In the genomic region with DNA sequence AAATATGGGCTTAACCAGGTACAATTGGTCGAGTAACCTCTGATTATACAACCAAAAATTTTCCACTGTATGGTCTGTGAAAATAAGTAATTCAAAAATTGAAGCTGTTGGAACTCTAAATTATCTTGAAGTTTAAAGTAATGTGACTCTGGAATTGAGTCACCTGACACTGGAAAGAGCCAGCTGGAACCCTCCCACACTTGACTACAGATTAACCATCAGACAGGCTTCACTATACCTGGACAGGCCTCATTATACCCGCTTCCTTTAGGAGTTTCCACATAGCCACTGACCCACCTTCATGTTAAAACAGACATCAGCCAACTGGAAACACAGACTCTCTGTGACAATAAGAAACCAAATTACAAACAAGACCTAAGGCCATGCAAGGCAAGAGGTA, we compare ENCODE assay signal across 11 cellular contexts. TPM values are rescaled to one million over a fixed set of nuclear protein-coding genes. Genes with fewer than 3 reads are reported as not detected.
DNase-seq lines count a peak whose midpoint lies in the region; ATAC-seq and TF ChIP-seq lines count a peak whose summit lies in the region.
"Had no signal": no experiment of that assay in that cellular context is flagged by ENCODE, and none has a peak within 500 bp of the region (broad histone marks: within the 10 kb centered on the region; RNA-seq: fewer than 3 reads in every experiment).

No MANE protein-coding gene starts in this region.

- H3K4me1 ChIP-seq in heart right ventricle: peaks cover 0 to 20% (median 8%) of the 10 kb centered on the region in 9 donors
- peaks cover 6% of the 10 kb centered on the region for H3K4me1 ChIP-seq in mammary epithelial cell (ENCODE audit: insufficient read depth, low read length)
- peaks cover 6% of the 10 kb centered on the region for H3K4me1 ChIP-seq in mesodermal cell (ENCODE audit: control insufficient read depth, insufficient read depth, low read length, poor library complexity, severe bottlenecking)
- peaks cover 12 to 16% of the 10 kb centered on the region in 2 donors for H3K4me1 ChIP-seq in thyroid gland

- dilution Hi-C loops in mammary epithelial cell (cut with HindIII; ENCODE audit: low sequenced_read_pairs): no loop called here

- no peak for ATAC-seq in heart right ventricle
- ATAC-seq in left ventricle myocardium superior: no peak

- BruUV-seq in mammary epithelial cell (replicated peaks; lab: Mats Ljungman, UMichigan): TSS peak; percentile 47

- in situ Hi-C loops in mammary epithelial cell (cut with MboI; ENCODE audit: low sequenced_read_pairs in 2 of 2): no loop called here

- no peak for TF ChIP-seq POLR2A in thyroid gland (IDR thresholded peaks at IDR 0.05)

- no peaks in the 10 kb centered on the region for H4K20me1 ChIP-seq in mammary epithelial cell (ENCODE audit: insufficient read depth, low read length)

- intact Hi-C loops in heart right ventricle (cut with DNase I): loop anchor here in 1 of 10 donors (2.0 kb wide), 2 partner anchors 19 to 45 kb away; partner anchors contain the start of gene ZNF878
- intact Hi-C loops in left ventricle myocardium superior (cut with micrococcal nuclease): no loop called here
- intact Hi-C loops in mammary epithelial cell (cut with micrococcal nuclease): loop anchor here (2.0 kb wide), 1 partner anchor 45 kb away; no protein-coding TSS in a partner anchor
- intact Hi-C loops in thyroid gland (cut with DNase I): no loop called here

- CTCF ChIA-PET in mammary epithelial cell (lab: Charles Lee; ENCODE audit: low non-redundant PET): no interaction called here

- no peak for TF ChIP-seq CTCF in heart right ventricle (IDR thresholded peaks at IDR 0.05)
- no peak for TF ChIP-seq CTCF in mammary epithelial cell (conservative IDR thresholded peaks at IDR 0.05 in 1 of 2, IDR thresholded peaks at IDR 0.05 in 1 of 2; ENCODE audit: extremely low read depth in 1 of 2, insufficient read depth in 1 of 2, low read depth in 1 of 2, low read length in 2 of 2)
- TF ChIP-seq CTCF in thyroid gland (IDR thresholded peaks at IDR 0.05): no peak

- H3K4me3 ChIP-seq in heart right ventricle (peak overlapping the region in 7 of 10 donors; percentile 77 to 97 (median 93)), mammary epithelial cell (replicated peaks in 1 of 3; ENCODE audit: insufficient read depth in 1 of 3, low read depth in 2 of 3, low read length in 3 of 3) (no peak overlapping the region), mesodermal cell (ENCODE audit: extremely low read depth, insufficient read depth, low read length, poor library complexity, severe bottlenecking) (peak overlapping the region; percentile 67), thyroid gland (replicated peaks in 1 of 3) (peak overlapping the region in 1 of 3 donors; percentile 89)

- H3K4me2 ChIP-seq in mammary epithelial cell (ENCODE audit: insufficient read depth, low read depth, low read length): no peak overlapping the region
- H3K4me2 ChIP-seq: KMS-11 had no signal

- H3K9me3 ChIP-seq in heart right ventricle: peaks cover 0 to 13% (median 0%) of the 10 kb centered on the region in 11 donors
- H3K9me3 ChIP-seq in mammary epithelial cell (replicated peaks; ENCODE audit: insufficient read depth, low read length): peaks cover 14% of the 10 kb centered on the region
- peaks cover 8% of the 10 kb centered on the region for H3K9me3 ChIP-seq in mesodermal cell (ENCODE audit: control insufficient read depth, low read length)
- no peaks in the 10 kb centered on the region for H3K9me3 ChIP-seq in thyroid gland

- H3K36me3 ChIP-seq in heart right ventricle (peaks cover 0 to 6% (median 0%) of the 10 kb centered on the region in 9 donors), mammary epithelial cell (ENCODE audit: insufficient read depth, low read length) (no peaks in the 10 kb centered on the region), mesodermal cell (ENCODE audit: control insufficient read depth, insufficient read depth, low read length) (peaks cover 13% of the 10 kb centered on the region), thyroid gland (no peaks in the 10 kb centered on the region)

- H3K79me2 ChIP-seq in mammary epithelial cell (ENCODE audit: insufficient read depth, low read length): no peaks in the 10 kb centered on the region

- 83 to 85% methylated on average over 2 of the region's 2 CpGs for WGBS in heart right ventricle, 2 donors
- WGBS in mammary epithelial cell (ENCODE audit: low coverage, missing lambda C conversion rate): 12% methylated on average over 1 of the region's 2 CpGs
- WGBS in mesodermal cell (ENCODE audit: insufficient coverage in 2 of 2), 2 experiments: 80 to 100% methylated on average over 1 of the region's 2 CpGs
- WGBS in thyroid gland, 2 donors: 62 to 68% methylated on average over 2 of the region's 2 CpGs

- H2AFZ ChIP-seq in mammary epithelial cell (ENCODE audit: low read depth, low read length): peak overlapping the region; percentile 3

- no peaks in the 10 kb centered on the region for H3K27me3 ChIP-seq in heart right ventricle
- H3K27me3 ChIP-seq in mammary epithelial cell (ENCODE audit: insufficient read depth, low read length): no peaks in the 10 kb centered on the region
- no peaks in the 10 kb centered on the region for H3K27me3 ChIP-seq in thyroid gland

- H3K27ac ChIP-seq in heart right ventricle (peak overlapping the region in 1 of 10 donors; percentile 89), mammary epithelial cell (ENCODE audit: insufficient read depth, low read depth, low read length) (no peak overlapping the region), mesodermal cell (ENCODE audit: low read depth, low read length, severe bottlenecking) (no peak overlapping the region), thyroid gland (peak overlapping the region; percentile 15 to 94 (median 92))
- H3K27ac ChIP-seq: KMS-11 had no signal

- no peak overlapping the region for H3K9ac ChIP-seq in mammary epithelial cell (ENCODE audit: insufficient read depth, low read length)
- H3K9ac ChIP-seq: KMS-11 had no signal

- DNase-seq in heart right ventricle (no peak), left ventricle myocardium superior (no peak), mammary epithelial cell (no peak), thyroid gland (peak; percentile 27 to 30), GF-D8 (lab: John Stamatoyannopoulos, UW) (no peak), EL (no peak)
- DNase-seq in effector CD8-positive, alpha-beta T cell (lab: John Stamatoyannopoulos, UW): no peak
- DNase-seq: activated CD4-positive, alpha-beta T cell treated with anti-CD3 and anti-CD28 coated beads, Interleukin-2, amount 50 U/mL, for 48 hours; DMS 273 treated with DMSO at 0.1 percent for 48 hours had no signal

RNA-seq across cellular contexts. Expression of gene ZNF433, which starts 1.3 kb away (rescaled TPM):
- total RNA-seq in heart right ventricle: 1 to 10 TPM; 2.9 to 6.6 (median 4.1) TPM
- polyA plus RNA-seq in heart right ventricle: 1 to 10 TPM; 2.4 to 9.3 TPM
- 3.1 TPM for total RNA-seq in left ventricle myocardium superior
- 1 to 10 TPM; 2.7 to 4.5 TPM for total RNA-seq in mammary epithelial cell
- 0.46 TPM for polyA plus RNA-seq in mammary epithelial cell
- polyA minus RNA-seq in mammary epithelial cell: 2.5 TPM
- 4.8 TPM for polyA plus RNA-seq in mesodermal cell (2013, experiment 1 of 2)
- 4.1 TPM for polyA plus RNA-seq in mesodermal cell (2013, experiment 2 of 2)
- 10 to 100 TPM in 3 of 4 donors, 1 to 10 TPM in 1; 8.9 to 21.8 (median 12.6) TPM for total RNA-seq in thyroid gland

RNA-seq across cellular contexts. Expression of gene ZNF878, which starts 18.6 kb away (rescaled TPM):
- under 1 TPM in 6 of 10 donors, not detected in 4; 0.21 to 0.48 (median 0.34) TPM for total RNA-seq in heart right ventricle
- under 1 TPM; 0.13 to 0.51 TPM for polyA plus RNA-seq in heart right ventricle
- total RNA-seq in left ventricle myocardium superior: 0.32 TPM
- under 1 TPM; 0.17 to 0.24 TPM for total RNA-seq in mammary epithelial cell
- polyA plus RNA-seq in mammary epithelial cell: 0.05 TPM
- 4.1 TPM for polyA minus RNA-seq in mammary epithelial cell
- 0.22 TPM for polyA plus RNA-seq in mesodermal cell (2013, experiment 1 of 2)
- 0.66 TPM for polyA plus RNA-seq in mesodermal cell (2013, experiment 2 of 2)
- under 1 TPM; 0.22 to 0.67 (median 0.33) TPM for total RNA-seq in thyroid gland

RNA-seq across cellular contexts. Expression of gene ZNF844, which starts 30.3 kb away (rescaled TPM):
- 10 to 100 TPM; 11.4 to 22.5 (median 17.8) TPM for total RNA-seq in heart right ventricle
- 1 to 10 TPM; 2.3 to 6.1 TPM for polyA plus RNA-seq in heart right ventricle
- 14.9 TPM for total RNA-seq in left ventricle myocardium superior
- 1 to 10 TPM; 1.0 to 4.2 TPM for total RNA-seq in mammary epithelial cell
- 0.06 TPM for polyA plus RNA-seq in mammary epithelial cell
- polyA minus RNA-seq in mammary epithelial cell: not detected
- polyA plus RNA-seq in mesodermal cell (2013, experiment 1 of 2): 4.6 TPM
- 5.1 TPM for polyA plus RNA-seq in mesodermal cell (2013, experiment 2 of 2)
- total RNA-seq in thyroid gland: 10 to 100 TPM; 16.4 to 25.6 (median 21.0) TPM

Comparison
In these comparisons a context has a peak if more than half of its experiments do, and no peak if none do; other contexts are left out.
1. DNase-seq: peak in thyroid gland (2 of 2); none in heart right ventricle (0 of 2), left ventricle myocardium superior (single experiment), mammary epithelial cell (single experiment), effector CD8-positive, alpha-beta T cell (single experiment), GF-D8 (single experiment) and EL (single experiment).
2. H3K27ac ChIP-seq: peak in thyroid gland (3 of 3); none in mammary epithelial cell (single experiment) and mesodermal cell (single experiment).
3. H3K4me3 ChIP-seq: peak in heart right ventricle (7 of 10) and mesodermal cell (single experiment); none in mammary epithelial cell (0 of 3).